Comparison of ENCODE assay signal across 18 cellular contexts in genomic region chr5:77970891-77971290, GRCh38.
DNase-seq lines count a peak whose midpoint lies in the region; ATAC-seq and TF ChIP-seq lines count a peak whose summit lies in the region.
"Had no signal": no experiment of that assay in that cellular context is flagged by ENCODE, and none has a peak within 500 bp of the region (broad histone marks: within the 10 kb centered on the region; RNA-seq: fewer than 3 reads in every experiment).

No MANE protein-coding gene starts in this region.

- peak overlapping the region; percentile 73 for H3K27ac ChIP-seq in temporal lobe (ENCODE audit: low read depth, low read length)
- H3K27ac ChIP-seq: 22Rv1; A549; BLaER1 treated with 17β-estradiol and CSF1 and Interleukin-3, amounts not matched to agents 10 nM and 100 nM; C4-2B had no signal

- DNase-seq in natural killer cell: no peak
- DNase-seq in natural killer cell treated with Interleukin-12 subunit alpha and Interleukin-12 subunit beta and Interleukin-15 and Interleukin-18, amount 100 ng/mL, for 72 hours (ENCODE audit: low spot score): no peak
- peak; percentile 51 for DNase-seq in amniotic epithelial cell (ENCODE audit: low read depth)
- no peak for DNase-seq in activated CD8-positive, alpha-beta memory T cell treated with anti-CD3 and anti-CD28 coated beads for 24 hours
- DNase-seq: AML-193; Caco-2; Calu3; CD4-positive, alpha-beta T cell; CD8-positive, alpha-beta T cell; DMS79 treated with DMSO at 0.1 percent for 48 hours; GF-D8 had no signal

- intact Hi-C loops in natural killer cell (cut with micrococcal nuclease): no loop called here

- no peak for TF ChIP-seq CTCF in natural killer cell (IDR thresholded peaks at IDR 0.05)

- H3K4me3 Mint-ChIP-seq in natural killer cell: peak overlapping the region; percentile 31
- H3K4me3 Mint-ChIP-seq in natural killer cell treated with Interleukin-12 subunit alpha and Interleukin-12 subunit beta and Interleukin-15 and Interleukin-18, amount 100 ng/mL, for 72 hours: no peak overlapping the region
- H3K4me3 Mint-ChIP-seq: B cell; CD4-positive, alpha-beta T cell; CD8-positive, alpha-beta T cell had no signal

- no peaks in the 10 kb centered on the region for H3K36me3 Mint-ChIP-seq in natural killer cell
- H3K36me3 Mint-ChIP-seq in natural killer cell treated with Interleukin-12 subunit alpha and Interleukin-12 subunit beta and Interleukin-15 and Interleukin-18, amount 100 ng/mL, for 72 hours: peaks cover 4% of the 10 kb centered on the region
- H3K36me3 Mint-ChIP-seq: CD8-positive, alpha-beta T cell had no signal

- peaks cover 49 to 61% of the 10 kb centered on the region in 2 donors for H3K27me3 Mint-ChIP-seq in natural killer cell (ENCODE audit: low read depth in 2 of 2)
- peaks cover 34 to 63% of the 10 kb centered on the region in 2 donors for H3K27me3 Mint-ChIP-seq in natural killer cell treated with Interleukin-12 subunit alpha and Interleukin-12 subunit beta and Interleukin-15 and Interleukin-18, amount 100 ng/mL, for 72 hours

- H3K4me1 Mint-ChIP-seq in natural killer cell: peaks cover 10 to 13% of the 10 kb centered on the region in 2 donors
- peaks cover 8 to 9% of the 10 kb centered on the region in 2 donors for H3K4me1 Mint-ChIP-seq in natural killer cell treated with Interleukin-12 subunit alpha and Interleukin-12 subunit beta and Interleukin-15 and Interleukin-18, amount 100 ng/mL, for 72 hours (ENCODE audit: low read depth in 2 of 2)

- no peak for ATAC-seq in natural killer cell
- no peak for ATAC-seq in natural killer cell treated with Interleukin-12 subunit alpha and Interleukin-12 subunit beta and Interleukin-15 and Interleukin-18, amount 100 ng/mL, for 72 hours
- ATAC-seq in GM21526 (IDR thresholded peaks at IDR 0.05; ENCODE audit: low FRiP score, unreplicated experiment): no peak
- ATAC-seq: A549; CD8-positive, alpha-beta T cell had no signal

- no peak overlapping the region for H3K27ac Mint-ChIP-seq in natural killer cell
- no peak overlapping the region for H3K27ac Mint-ChIP-seq in natural killer cell treated with Interleukin-12 subunit alpha and Interleukin-12 subunit beta and Interleukin-15 and Interleukin-18, amount 100 ng/mL, for 72 hours
- H3K27ac Mint-ChIP-seq: B cell; CD4-positive, alpha-beta T cell; CD8-positive, alpha-beta T cell had no signal

- no peaks in the 10 kb centered on the region for H3K9me3 Mint-ChIP-seq in natural killer cell
- no peaks in the 10 kb centered on the region for H3K9me3 Mint-ChIP-seq in natural killer cell treated with Interleukin-12 subunit alpha and Interleukin-12 subunit beta and Interleukin-15 and Interleukin-18, amount 100 ng/mL, for 72 hours
- H3K9me3 Mint-ChIP-seq: CD4-positive, alpha-beta T cell; CD8-positive, alpha-beta T cell had no signal
